ENCODE assay signal across 9 cellular contexts in the genomic region with DNA sequence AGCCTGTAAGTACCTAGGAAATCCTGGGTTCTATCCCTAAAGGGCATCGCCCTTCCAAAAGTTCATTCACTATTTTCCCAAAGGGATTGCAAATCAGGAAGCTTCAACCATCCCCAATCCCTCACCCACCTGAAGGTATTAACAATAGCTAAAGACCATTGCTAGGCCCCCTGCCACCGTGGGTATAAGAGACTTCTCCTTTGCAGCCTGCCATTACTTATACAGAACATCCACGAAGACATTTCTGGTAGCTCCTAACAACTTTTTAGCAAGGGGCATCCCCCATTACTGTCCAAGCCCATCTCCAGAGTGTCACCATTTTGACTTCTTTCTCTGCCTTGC. TPM values are rescaled to one million over a fixed set of nuclear protein-coding genes. Genes with fewer than 3 reads are reported as not detected.
DNase-seq lines count a peak whose midpoint lies in the region; ATAC-seq and TF ChIP-seq lines count a peak whose summit lies in the region.
"Had no signal": no experiment of that assay in that cellular context is flagged by ENCODE, and none has a peak within 500 bp of the region (broad histone marks: within the 10 kb centered on the region; RNA-seq: fewer than 3 reads in every experiment).

No MANE protein-coding gene starts in this region.

- no peak overlapping the region for H4K91ac ChIP-seq in IMR-90 (ENCODE audit: insufficient read depth, low read depth, low read length)

- DNase-seq in DND-41: no peak
- no peak for DNase-seq in IMR-90
- DNase-seq in coronary artery (ENCODE audit: low spot score): no peak
- no peak for DNase-seq in NOMO-1 (lab: John Stamatoyannopoulos, UW; ENCODE audit: unreplicated experiment in 2 of 2)
- DNase-seq in RKO (ENCODE audit: low spot score): no peak

- POLR2A ChIA-PET in IMR-90 (lab: Charles Lee; ENCODE audit: unreplicated experiment): no interaction called here

- no peak overlapping the region for H3K14ac ChIP-seq in IMR-90 (replicated peaks; ENCODE audit: low read depth, low read length)

- TF ChIP-seq CTCF in DND-41 (IDR thresholded peaks at IDR 0.05; ENCODE audit: borderline replicate concordance, extremely low read depth, low read length, poor library complexity, severe bottlenecking): no peak
- TF ChIP-seq CTCF in IMR-90 (conservative IDR thresholded peaks at IDR 0.05; ENCODE audit: low read depth, low read length): no peak
- no peak for TF ChIP-seq CTCF in coronary artery (IDR thresholded peaks at IDR 0.05)
- TF ChIP-seq CTCF in neutrophil (IDR thresholded peaks at IDR 0.05): no peak

- peaks cover 9% of the 10 kb centered on the region for H3K79me2 ChIP-seq in DND-41 (ENCODE audit: insufficient read depth, low read length)

- H2BK120ac ChIP-seq in IMR-90 (ENCODE audit: low read depth, low read length): no peak overlapping the region

- H3K4me3 ChIP-seq in DND-41 (ENCODE audit: low read depth in 1 of 2, low read length in 2 of 2) (peak overlapping the region; percentile 31 to 65), IMR-90 (ENCODE audit: insufficient read depth, low read depth, low read length) (no peak overlapping the region; the same call in 1 of the 2 replicates), coronary artery (peak overlapping the region; percentile 74), neutrophil (ENCODE audit: low read depth in 1 of 2, low read length in 1 of 2) (peak overlapping the region; percentile 77 to 87)

- peak overlapping the region; percentile 96 for H4K5ac ChIP-seq in IMR-90 (ENCODE audit: low read depth, low read length)

- peak overlapping the region; percentile 70 to 98 for H4K8ac ChIP-seq in IMR-90 (ENCODE audit: low read depth in 2 of 2, low read length in 2 of 2)

- H3K4me1 ChIP-seq in DND-41 (ENCODE audit: insufficient read depth, low read length) (peaks cover 28% of the 10 kb centered on the region), IMR-90 (ENCODE audit: control insufficient read depth, insufficient read depth, low read length) (no peaks in the 10 kb centered on the region), neutrophil (ENCODE audit: control insufficient read depth in 1 of 2, insufficient read depth in 1 of 2, low read depth in 1 of 2, low read length in 1 of 2) (peaks cover 18 to 28% of the 10 kb centered on the region in 2 experiments)

- 0% methylated on average over 1 of the region's 3 CpGs; no CpG with 5 or more reads in 1 of the 2 experiments for WGBS in IMR-90 (ENCODE audit: extremely low coverage in 2 of 2, insufficient read length in 1 of 2), 2 experiments

- intact Hi-C loops in IMR-90 (cut with micrococcal nuclease): no loop called here

- no peak overlapping the region for H2BK5ac ChIP-seq in IMR-90 (ENCODE audit: low read depth, low read length, poor library complexity, severe bottlenecking)

- H3K9me1 ChIP-seq in IMR-90 (ENCODE audit: insufficient read depth, low read length): peaks cover 8% of the 10 kb centered on the region

- dilution Hi-C loops in IMR-90 (cut with HindIII; ENCODE audit: low sequenced_read_pairs, unreplicated experiment): no loop called here

- in situ Hi-C loops in IMR-90 (cut with MboI; ENCODE audit: low sequenced_read_pairs): no loop called here

- no peak overlapping the region for H2AK5ac ChIP-seq in IMR-90 (ENCODE audit: low read depth, low read length)

- H3K4ac ChIP-seq in IMR-90 (ENCODE audit: low read depth, low read length): no peak overlapping the region

- H3K27me3 ChIP-seq in DND-41 (ENCODE audit: insufficient read depth, low read length, poor library complexity) (peaks cover 17% of the 10 kb centered on the region), IMR-90 (ENCODE audit: control insufficient read depth, insufficient read depth, low read length) (peaks cover 13% of the 10 kb centered on the region), neutrophil (peaks cover 13% of the 10 kb centered on the region)

- BruUV-seq in IMR-90 (replicated peaks; lab: Mats Ljungman, UMichigan): no TSS peak

- no peaks in the 10 kb centered on the region for H4K20me1 ChIP-seq in DND-41 (ENCODE audit: insufficient read depth, low read length)
- H4K20me1 ChIP-seq in IMR-90 (ENCODE audit: insufficient read depth, low read length): no peaks in the 10 kb centered on the region

- no peak for TF ChIP-seq RAD21 in IMR-90 (IDR thresholded peaks at IDR 0.05; ENCODE audit: low read length)

- H3K9ac ChIP-seq in DND-41 (ENCODE audit: low read depth, low read length) (peak overlapping the region; percentile 54), IMR-90 (ENCODE audit: low read depth, low read length) (no peak overlapping the region)

- H3K23ac ChIP-seq in IMR-90 (ENCODE audit: low read depth, low read length): no peak overlapping the region

- peak overlapping the region; percentile 83 for H3K4me2 ChIP-seq in DND-41 (ENCODE audit: insufficient read depth, low read length)
- H3K4me2 ChIP-seq in IMR-90 (ENCODE audit: low read depth, low read length): peak overlapping the region; percentile 83

- H3K56ac ChIP-seq in IMR-90 (ENCODE audit: extremely low read depth, insufficient read depth, low read length): no peak overlapping the region

- H2AFZ ChIP-seq in DND-41 (ENCODE audit: low read depth, low read length): peak overlapping the region; percentile 91
- H2AFZ ChIP-seq in IMR-90 (replicated peaks; ENCODE audit: low read length, poor library complexity): peak overlapping the region; percentile 64

- no peak overlapping the region for H2AK9ac ChIP-seq in IMR-90 (replicated peaks; ENCODE audit: low read depth, low read length, poor library complexity)

- H3K9me3 ChIP-seq in DND-41 (ENCODE audit: insufficient read depth, low read length, severe bottlenecking): no peaks in the 10 kb centered on the region
- no peaks in the 10 kb centered on the region for H3K9me3 ChIP-seq in IMR-90 (ENCODE audit: control insufficient read depth, insufficient read depth, low read length)
- no peaks in the 10 kb centered on the region for H3K9me3 ChIP-seq in neutrophil
- H3K9me3 ChIP-seq: mucosa of descending colon had no signal

- peaks cover 12 to 23% of the 10 kb centered on the region in 2 experiments for H3K79me1 ChIP-seq in IMR-90 (ENCODE audit: low read depth in 1 of 2, low read length in 2 of 2)

- CTCF ChIA-PET in IMR-90 (lab: Yijun Ruan, JAX): interaction anchor here (0.6 to 1.9 kb wide), 5 partner anchors 12 to 403 kb away, joined by 3 to 6 read pairs (median 3); no protein-coding TSS in a partner anchor

- no peak for TF ChIP-seq POLR2A in IMR-90 (IDR thresholded peaks at IDR 0.05; ENCODE audit: low read depth, low read length)

- H3K36me3 ChIP-seq in DND-41 (ENCODE audit: insufficient read depth, low read length) (peaks cover 7% of the 10 kb centered on the region), IMR-90 (ENCODE audit: control insufficient read depth, insufficient read depth, low read length) (peaks cover 2% of the 10 kb centered on the region; the same call in 1 of the 2 replicates), neutrophil (peaks cover 6% of the 10 kb centered on the region)

- no peak overlapping the region for H3K18ac ChIP-seq in IMR-90 (ENCODE audit: low read depth, low read length)

- H2BK20ac ChIP-seq in IMR-90 (ENCODE audit: low read depth, low read length): no peak overlapping the region

- H2BK15ac ChIP-seq in IMR-90 (ENCODE audit: low read depth, low read length): no peak overlapping the region

- ATAC-seq in DND-41 (ENCODE audit: insufficient read depth, low read depth): no peak; the same call in 1 of the 3 replicates
- ATAC-seq in IMR-90 (ENCODE audit: low read depth): no peak
- no peak for ATAC-seq in GM21367 (IDR thresholded peaks at IDR 0.05; ENCODE audit: unreplicated experiment)
- no peak for ATAC-seq in HG02981 (IDR thresholded peaks at IDR 0.05; ENCODE audit: unreplicated experiment)

- H3K27ac ChIP-seq in DND-41 (ENCODE audit: low read length) (peak overlapping the region; percentile 82), IMR-90 (ENCODE audit: insufficient read depth, low read length) (no peak overlapping the region), coronary artery (no peak overlapping the region), neutrophil (peak overlapping the region; percentile 32)

TF ChIP-seq in IMR-90, 13 proteins besides CTCF, POLR2A, EP300 and RAD21 (continues in another document):
- TF ChIP-seq NFE2L2 (IDR thresholded peaks at IDR 0.05; ENCODE audit: low read depth, low read length) (no peak), RFX5 (IDR thresholded peaks at IDR 0.05; ENCODE audit: low read depth, low read length) (no peak), MXI1 (IDR thresholded peaks at IDR 0.05; ENCODE audit: borderline replicate concordance, low read depth, low read length) (no peak), CEBPB (IDR thresholded peaks at IDR 0.05; ENCODE audit: low read depth, low read length) (no peak), RCOR1 (IDR thresholded peaks at IDR 0.05; ENCODE audit: insufficient replicate concordance, low read length) (no peak), FOS (IDR thresholded peaks at IDR 0.05; ENCODE audit: low read depth, low read length) (no peak), CHD1 (IDR thresholded peaks at IDR 0.05; ENCODE audit: low read depth, low read length) (no peak), MAFK (IDR thresholded peaks at IDR 0.05; ENCODE audit: low read depth, low read length) (no peak), MAZ (IDR thresholded peaks at IDR 0.05; ENCODE audit: borderline replicate concordance, low read depth, low read length) (no peak), BHLHE40 (IDR thresholded peaks at IDR 0.05; ENCODE audit: low read depth, low read length) (no peak)
- TF ChIP-seq, protein P1, sequence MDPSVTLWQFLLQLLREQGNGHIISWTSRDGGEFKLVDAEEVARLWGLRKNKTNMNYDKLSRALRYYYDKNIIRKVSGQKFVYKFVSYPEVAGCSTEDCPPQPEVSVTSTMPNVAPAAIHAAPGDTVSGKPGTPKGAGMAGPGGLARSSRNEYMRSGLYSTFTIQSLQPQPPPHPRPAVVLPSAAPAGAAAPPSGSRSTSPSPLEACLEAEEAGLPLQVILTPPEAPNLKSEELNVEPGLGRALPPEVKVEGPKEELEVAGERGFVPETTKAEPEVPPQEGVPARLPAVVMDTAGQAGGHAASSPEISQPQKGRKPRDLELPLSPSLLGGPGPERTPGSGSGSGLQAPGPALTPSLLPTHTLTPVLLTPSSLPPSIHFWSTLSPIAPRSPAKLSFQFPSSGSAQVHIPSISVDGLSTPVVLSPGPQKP (IDR thresholded peaks at IDR 0.05; ENCODE audit: borderline replicate concordance, low read depth, low read length): no peak
- TF ChIP-seq, protein P2, sequence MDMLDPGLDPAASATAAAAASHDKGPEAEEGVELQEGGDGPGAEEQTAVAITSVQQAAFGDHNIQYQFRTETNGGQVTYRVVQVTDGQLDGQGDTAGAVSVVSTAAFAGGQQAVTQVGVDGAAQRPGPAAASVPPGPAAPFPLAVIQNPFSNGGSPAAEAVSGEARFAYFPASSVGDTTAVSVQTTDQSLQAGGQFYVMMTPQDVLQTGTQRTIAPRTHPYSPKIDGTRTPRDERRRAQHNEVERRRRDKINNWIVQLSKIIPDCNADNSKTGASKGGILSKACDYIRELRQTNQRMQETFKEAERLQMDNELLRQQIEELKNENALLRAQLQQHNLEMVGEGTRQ (IDR thresholded peaks at IDR 0.05; ENCODE audit: low read depth, low read length): no peak

RNA-seq across cellular contexts. Expression of a gene that starts 0.4 kb away (rescaled TPM):
- total RNA-seq in IMR-90 (2012; rRNA removed): 25.8 and 45.2 TPM in 2 replicates
- polyA plus RNA-seq in IMR-90 (2012; rRNA removed): 36.3 and 37.3 TPM in 2 replicates
- polyA plus RNA-seq in IMR-90 (2012; cell fraction: cytosol; rRNA removed): 26.8 and 48.8 TPM in 2 replicates
- 36.2 and 50.9 TPM in 2 replicates for polyA plus RNA-seq in IMR-90 (2012; cell fraction: nucleus; rRNA removed; ENCODE audit: low replicate concordance)

Comparison
In these comparisons a context has a peak if more than half of its experiments do, and no peak if none do; other contexts are left out.
1. H3K27ac ChIP-seq: peak in DND-41 (single experiment) and neutrophil (single experiment); none in IMR-90 (single experiment) and coronary artery (0 of 2).